Comparison of ENCODE assay signal across 13 cellular contexts in the genomic region with DNA sequence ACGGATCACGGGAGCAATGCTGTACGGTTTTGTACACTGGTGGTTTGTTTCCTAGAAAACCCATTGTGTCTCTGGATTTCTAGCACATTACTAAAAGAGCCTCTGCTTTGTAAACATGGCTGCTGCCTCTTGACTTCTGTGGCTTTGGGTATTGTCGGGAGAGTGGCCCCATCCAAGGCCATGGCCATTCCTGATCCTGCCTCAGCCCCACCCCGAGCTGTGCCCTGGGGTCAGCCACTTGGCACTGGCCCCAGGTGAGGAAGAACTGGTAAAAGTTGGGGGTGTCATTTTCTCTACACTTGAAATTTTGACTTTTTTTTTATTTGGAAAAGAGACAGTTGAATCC. TPM values are rescaled to one million over a fixed set of nuclear protein-coding genes. Genes with fewer than 3 reads are reported as not detected.
DNase-seq lines count a peak whose midpoint lies in the region; TF ChIP-seq lines count a peak whose summit lies in the region.
"Had no signal": no experiment of that assay in that cellular context is flagged by ENCODE, and none has a peak within 500 bp of the region (broad histone marks: within the 10 kb centered on the region; RNA-seq: fewer than 3 reads in every experiment).

No MANE protein-coding gene starts in this region.

- H3K79me2 ChIP-seq in OCI-LY1 (ENCODE audit: insufficient read depth, low read length), result no peaks in the 10 kb centered on the region

- H3K9me3 ChIP-seq in BLaER1 (no peaks in the 10 kb centered on the region), OCI-LY1 (ENCODE audit: low read length) (no peaks in the 10 kb centered on the region), right atrium auricular region (no peaks in the 10 kb centered on the region)

- H3K4me1 ChIP-seq in BLaER1 (peaks cover 53% of the 10 kb centered on the region), OCI-LY1 (ENCODE audit: insufficient read depth, low read length, severe bottlenecking) (peaks cover 44% of the 10 kb centered on the region), right atrium auricular region (peaks cover 0 to 58% of the 10 kb centered on the region in 2 donors)

- TF ChIP-seq CTCF in OCI-LY1 (IDR thresholded peaks at IDR 0.05; ENCODE audit: low read length), result no peak
- TF ChIP-seq CTCF in right atrium auricular region (IDR thresholded peaks at IDR 0.05), result no peak

- H3K36me3 ChIP-seq in BLaER1 (no peaks in the 10 kb centered on the region), OCI-LY1 (ENCODE audit: insufficient read depth, low read length) (peaks cover 80% of the 10 kb centered on the region), right atrium auricular region (peaks cover 31% of the 10 kb centered on the region)

- no peak overlapping the region for H3K9ac ChIP-seq in BLaER1
- no peak overlapping the region; the same call in 1 of the 2 replicates for H3K9ac ChIP-seq in OCI-LY1 (ENCODE audit: low read length)

- H4K20me1 ChIP-seq in BLaER1, result peaks cover 43% of the 10 kb centered on the region
- no peaks in the 10 kb centered on the region for H4K20me1 ChIP-seq in OCI-LY1 (ENCODE audit: insufficient read depth, low read length)

- no peaks in the 10 kb centered on the region for H3K27me3 ChIP-seq in BLaER1
- no peaks in the 10 kb centered on the region for H3K27me3 ChIP-seq in OCI-LY1 (ENCODE audit: insufficient read depth, low read length)
- no peaks in the 10 kb centered on the region for H3K27me3 ChIP-seq in right atrium auricular region

- peak overlapping the region; percentile 86 for H3K4me2 ChIP-seq in BLaER1
- no peak overlapping the region for H3K4me2 ChIP-seq in OCI-LY1 (ENCODE audit: low read length)

- DNase-seq in right atrium auricular region (ENCODE audit: low spot score), result no peak
- no peak for DNase-seq in midbrain (lab: John Stamatoyannopoulos, UW)
- DNase-seq in MV-4-11 (lab: John Stamatoyannopoulos, UW), result no peak
- no peak for DNase-seq in NCI-H748 (lab: John Stamatoyannopoulos, UW; ENCODE audit: unreplicated experiment)
- DNase-seq in NCI-H82 treated with DMSO at 0.1 percent for 48 hours (lab: John Stamatoyannopoulos, UW; ENCODE audit: unreplicated experiment), result no peak
- DNase-seq: activated CD4-positive, alpha-beta T cell treated with anti-CD3 and anti-CD28 coated beads, Interleukin-2, amount 50 U/mL, for 48 hours; DMS53; naive B cell; NCI-H2081; SHP77 treated with DMSO at 0.1 percent for 48 hours had no signal

- no peak overlapping the region for H2AFZ ChIP-seq in OCI-LY1 (ENCODE audit: low read length)

- H3K9me2 ChIP-seq in OCI-LY1 (ENCODE audit: low read depth, low read length), result no peaks in the 10 kb centered on the region

- H3K4me3 ChIP-seq in BLaER1 (0 out of 2 replicates have a peak overlapping the region, but pooled peaks have one; percentile 2), OCI-LY1 (ENCODE audit: low read depth, low read length, poor library complexity, severe bottlenecking) (no peak overlapping the region), right atrium auricular region (no peak overlapping the region), skin epidermis (no peak overlapping the region)

- H3F3A ChIP-seq in OCI-LY1 (ENCODE audit: insufficient read depth, low read length), result no peaks in the 10 kb centered on the region

- H3K27ac ChIP-seq in BLaER1 (peak overlapping the region; percentile 12; the same call in 1 of the 2 replicates), OCI-LY1 (ENCODE audit: low read depth, low read length, poor library complexity, severe bottlenecking) (peak overlapping the region; percentile 68), right atrium auricular region (peak overlapping the region; percentile 84 to 86), skin epidermis (peak overlapping the region in 14 of 21 experiments; percentile 1 to 78 (median 58))

RNA-seq across cellular contexts. Expression of a gene that starts 36.5 kb away (rescaled TPM):
- total RNA-seq in right atrium auricular region, result 10 to 100 TPM; 17.1 to 18.8 TPM

RNA-seq across cellular contexts. Expression of a gene that starts 59.9 kb away (rescaled TPM):
- total RNA-seq in right atrium auricular region, result 10 to 100 TPM; 38.2 to 43.0 TPM

Comparison
In these comparisons a context has a peak if more than half of its experiments do, and no peak if none do; other contexts are left out.
1. H3K27ac ChIP-seq: peak in every context shown above with its lines; median percentile 85 in right atrium auricular region; 68 in OCI-LY1; 58 in skin epidermis; 12 in BLaER1.